ENCODE assay signal across 32 cellular contexts in genomic region chrX:103081051-103081450, GRCh38. TPM values are rescaled to one million over a fixed set of nuclear protein-coding genes. Genes with fewer than 3 reads are reported as not detected.
"Had no signal": no experiment of that assay in that cellular context is flagged by ENCODE, and none has a peak within 500 bp of the region (broad histone marks: within the 10 kb centered on the region; RNA-seq: fewer than 3 reads in every experiment).

No MANE protein-coding gene starts in this region.

- FAIRE-seq: urothelium cell line had no signal

- H3K27ac ChIP-seq: stomach, suprapubic skin, testis, thoracic aorta, thyroid gland, tibial artery, tibial nerve, transverse colon, upper lobe of left lung, upper lobe of right lung, uterus, vagina had no signal

- H3K4me3 Mint-ChIP-seq: stimulated activated effector memory CD8-positive, alpha-beta T cell treated with anti-CD3 and anti-CD28 coated beads, Interleukin-12 subunit alpha, Interleukin-12 subunit beta, amount 100 ng/mL, for 72 hours; stimulated activated memory B cell treated with anti-CD40 and anti-IgM and Interleukin-4, amounts not matched to agents 10 μg/mL and 1 μg/mL and 100 μg/mL, for 72 hours; stimulated activated naive B cell treated with anti-CD40 and anti-IgM and Interleukin-4, amounts not matched to agents 10 μg/mL and 1 μg/mL and 100 μg/mL, for 72 hours; stimulated activated naive CD8-positive, alpha-beta T cell treated with anti-CD3 and anti-CD28 coated beads, Interleukin-15, amount 100 ng/mL, for 72 hours; stimulated activated naive CD8-positive, alpha-beta T cell treated with anti-CD3 and anti-CD28 coated beads, Interleukin-15, Interleukin-2, amounts not matched to agents 100 ng/mL and 50 ng/mL, for 24 hours; type B pancreatic cell had no signal

- H3K27me3 ChIP-seq: suprapubic skin, testis, thyroid gland, tibial artery, tibial nerve, transverse colon, upper lobe of left lung, upper lobe of right lung, uterus, vagina had no signal

- H3K27ac Mint-ChIP-seq: stimulated activated effector memory CD8-positive, alpha-beta T cell treated with anti-CD3 and anti-CD28 coated beads, Interleukin-12 subunit alpha, Interleukin-12 subunit beta, amount 100 ng/mL, for 72 hours; stimulated activated memory B cell treated with anti-CD40 and anti-IgM and Interleukin-4, amounts not matched to agents 10 μg/mL and 1 μg/mL and 100 μg/mL, for 72 hours; stimulated activated naive B cell treated with anti-CD40 and anti-IgM and Interleukin-4, amounts not matched to agents 10 μg/mL and 1 μg/mL and 100 μg/mL, for 72 hours; stimulated activated naive CD8-positive, alpha-beta T cell treated with anti-CD3 and anti-CD28 coated beads, Interleukin-15, amount 100 ng/mL, for 72 hours; stimulated activated naive CD8-positive, alpha-beta T cell treated with anti-CD3 and anti-CD28 coated beads, Interleukin-15, Interleukin-2, amounts not matched to agents 100 ng/mL and 50 ng/mL, for 24 hours; type B pancreatic cell had no signal

- DNase-seq: stimulated activated CD4-positive, alpha-beta T cell treated with anti-CD3 and anti-CD28 coated beads, Interleukin-2, amount 100 ng/mL, for 48 hours; stimulated activated CD4-positive, alpha-beta T cell treated with anti-CD3 and anti-CD28 coated beads, Interleukin-4, amount 100 ng/mL, for 1 hour; stimulated activated CD4-positive, alpha-beta T cell treated with anti-CD3 and anti-CD28 coated beads, Interleukin-4, amount 100 ng/mL, for 24 hours; stimulated activated CD4-positive, alpha-beta T cell treated with anti-CD3 and anti-CD28 coated beads, Interleukin-4, amount 100 ng/mL, for 4 hours; stimulated activated CD8-positive, alpha-beta memory T cell treated with anti-CD3 and anti-CD28 coated beads, Interleukin-4, amount 100 ng/mL, for 48 hours; stimulated activated naive B cell treated with anti-CD40 and anti-IgM and Interleukin-4, amounts not matched to agents 10 μg/mL and 1 μg/mL and 100 μg/mL, for 72 hours; stimulated activated naive CD4-positive, alpha-beta T cell; stimulated activated naive CD4-positive, alpha-beta T cell treated with Interleukin-2 at 50 U/mL for 16 hours; stimulated activated naive CD8-positive, alpha-beta T cell treated with anti-CD3 and anti-CD28 coated beads, Interleukin-15, amount 100 ng/mL, for 72 hours; stimulated activated naive CD8-positive, alpha-beta T cell treated with anti-CD3 and anti-CD28 coated beads, Interleukin-15, Interleukin-2, amounts not matched to agents 100 U/mL and 50 U/mL, for 24 hours; stomach; substantia nigra; testis; thyroid gland; tibial artery; transverse colon; trophoblast cell; upper lobe of left lung; upper lobe of right lung; uterus had no signal

- H3K4me3 ChIP-seq: stomach, suprapubic skin, testis, thoracic aorta, thyroid gland, tibial artery, tibial nerve, transverse colon, upper lobe of left lung, upper lobe of right lung, uterus, vagina had no signal

- H3K9me3 Mint-ChIP-seq: stimulated activated effector memory CD8-positive, alpha-beta T cell treated with anti-CD3 and anti-CD28 coated beads, Interleukin-12 subunit alpha, Interleukin-12 subunit beta, amount 100 ng/mL, for 72 hours; stimulated activated memory B cell treated with anti-CD40 and anti-IgM and Interleukin-4, amounts not matched to agents 10 μg/mL and 1 μg/mL and 100 μg/mL, for 72 hours; stimulated activated naive B cell treated with anti-CD40 and anti-IgM and Interleukin-4, amounts not matched to agents 10 μg/mL and 1 μg/mL and 100 μg/mL, for 72 hours; stimulated activated naive CD8-positive, alpha-beta T cell treated with anti-CD3 and anti-CD28 coated beads, Interleukin-15, amount 100 ng/mL, for 72 hours; stimulated activated naive CD8-positive, alpha-beta T cell treated with anti-CD3 and anti-CD28 coated beads, Interleukin-15, Interleukin-2, amounts not matched to agents 100 ng/mL and 50 ng/mL, for 24 hours had no signal

- ATAC-seq: stimulated activated effector memory CD8-positive, alpha-beta T cell treated with anti-CD3 and anti-CD28 coated beads, Interleukin-12 subunit alpha, Interleukin-12 subunit beta, amount 100 ng/mL, for 72 hours; stimulated activated memory B cell treated with anti-CD40 and anti-IgM and Interleukin-4, amounts not matched to agents 10 μg/mL and 1 μg/mL and 100 μg/mL, for 72 hours; stimulated activated naive B cell treated with anti-CD40 and anti-IgM and Interleukin-4, amounts not matched to agents 10 μg/mL and 1 μg/mL and 100 μg/mL, for 72 hours; stimulated activated naive CD8-positive, alpha-beta T cell treated with anti-CD3 and anti-CD28 coated beads, Interleukin-15, amount 100 ng/mL, for 72 hours; stimulated activated naive CD8-positive, alpha-beta T cell treated with anti-CD3 and anti-CD28 coated beads, Interleukin-15, Interleukin-2, amounts not matched to agents 100 U/mL and 50 U/mL, for 24 hours; upper lobe of right lung had no signal

- H3K27me3 Mint-ChIP-seq: stimulated activated naive CD8-positive, alpha-beta T cell treated with anti-CD3 and anti-CD28 coated beads, Interleukin-15, Interleukin-2, amounts not matched to agents 100 ng/mL and 50 ng/mL, for 24 hours had no signal

- H3K4me1 ChIP-seq: stomach, suprapubic skin, testis, thyroid gland, tibial artery, tibial nerve, transverse colon, upper lobe of left lung, upper lobe of right lung, uterus, vagina had no signal

- H3K36me3 ChIP-seq: stomach, suprapubic skin, thoracic aorta, thyroid gland, tibial artery, tibial nerve, transverse colon, upper lobe of left lung, upper lobe of right lung, uterus, vagina had no signal

- H3K9me3 ChIP-seq: stomach, suprapubic skin, testis, thoracic aorta, thyroid gland, tibial artery, tibial nerve, transverse colon, upper lobe of left lung, upper lobe of right lung, uterus, vagina had no signal

- H3K36me3 Mint-ChIP-seq: stimulated activated effector memory CD8-positive, alpha-beta T cell treated with anti-CD3 and anti-CD28 coated beads, Interleukin-12 subunit alpha, Interleukin-12 subunit beta, amount 100 ng/mL, for 72 hours; stimulated activated memory B cell treated with anti-CD40 and anti-IgM and Interleukin-4, amounts not matched to agents 10 μg/mL and 1 μg/mL and 100 μg/mL, for 72 hours; stimulated activated naive B cell treated with anti-CD40 and anti-IgM and Interleukin-4, amounts not matched to agents 10 μg/mL and 1 μg/mL and 100 μg/mL, for 72 hours; type B pancreatic cell had no signal

- H3K4me1 Mint-ChIP-seq: stimulated activated effector memory CD8-positive, alpha-beta T cell treated with anti-CD3 and anti-CD28 coated beads, Interleukin-12 subunit alpha, Interleukin-12 subunit beta, amount 100 ng/mL, for 72 hours; stimulated activated memory B cell treated with anti-CD40 and anti-IgM and Interleukin-4, amounts not matched to agents 10 μg/mL and 1 μg/mL and 100 μg/mL, for 72 hours; stimulated activated naive B cell treated with anti-CD40 and anti-IgM and Interleukin-4, amounts not matched to agents 10 μg/mL and 1 μg/mL and 100 μg/mL, for 72 hours; stimulated activated naive CD8-positive, alpha-beta T cell treated with anti-CD3 and anti-CD28 coated beads, Interleukin-15, amount 100 ng/mL, for 72 hours had no signal

RNA-seq across cellular contexts. Expression of gene NXF3, which starts 11.9 kb away (rescaled TPM):
- total RNA-seq: temporal lobe, urinary bladder, vagina had no signal

RNA-seq across cellular contexts. Expression of gene BEX1, which starts 17.1 kb away (rescaled TPM):
- total RNA-seq: subcutaneous adipose tissue had no signal
